In the genomic region with DNA sequence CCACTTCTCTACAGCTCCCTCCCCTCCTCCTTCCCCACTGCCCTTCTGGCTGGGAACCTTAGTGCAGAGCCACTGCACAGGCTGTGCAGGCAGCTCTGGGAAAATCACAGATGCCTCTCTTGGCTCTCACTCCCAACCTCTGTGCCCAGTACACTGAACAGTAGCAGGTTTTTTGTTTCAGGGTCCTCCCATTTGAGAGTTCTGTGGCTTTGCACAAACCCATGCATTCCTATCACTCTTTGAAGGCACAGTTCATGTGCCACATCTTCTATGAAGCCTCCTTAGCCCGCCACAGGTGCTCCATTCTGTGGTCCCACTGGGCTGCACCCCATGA, we compare ENCODE assay signal across 9 cellular contexts.
DNase-seq lines count a peak whose midpoint lies in the region; ATAC-seq and TF ChIP-seq lines count a peak whose summit lies in the region.
"Had no signal": no experiment of that assay in that cellular context is flagged by ENCODE, and none has a peak within 500 bp of the region (broad histone marks: within the 10 kb centered on the region; RNA-seq: fewer than 3 reads in every experiment).

No MANE protein-coding gene starts in this region.

- H3K79me2 ChIP-seq in MM.1S (ENCODE audit: low read length): no peaks in the 10 kb centered on the region

- no peaks in the 10 kb centered on the region for H3K9me3 ChIP-seq in MM.1S (replicated peaks; ENCODE audit: insufficient read depth, low read length)
- no peaks in the 10 kb centered on the region for H3K9me3 ChIP-seq in duodenal mucosa (ENCODE audit: control insufficient read depth in 1 of 2, low read length in 2 of 2)

- H2AFZ ChIP-seq in MM.1S (ENCODE audit: low read length): peak overlapping the region; percentile 30; the same call in 1 of the 2 replicates

- H3K36me3 ChIP-seq in MM.1S (replicated peaks; ENCODE audit: insufficient read depth, low read length): no peaks in the 10 kb centered on the region
- H3K36me3 ChIP-seq in duodenal mucosa (ENCODE audit: control insufficient read depth in 1 of 2, insufficient read depth in 2 of 2, low read length in 2 of 2): peaks cover 0 to 4% of the 10 kb centered on the region in 2 donors

- ATAC-seq in naive B cell (ENCODE audit: low read depth in 2 of 2) (no peak), GM21529 (IDR thresholded peaks at IDR 0.05; ENCODE audit: unreplicated experiment) (no peak)

- H3K27ac ChIP-seq in MM.1S (ENCODE audit: low read length) (peak overlapping the region; percentile 32; the same call in 1 of the 2 replicates), duodenal mucosa (ENCODE audit: low read depth, low read length) (peak overlapping the region; percentile 28)

- H3K4me1 Mint-ChIP-seq in naive B cell (peaks cover 22 to 30% (median 26%) of the 10 kb centered on the region in 3 donors), osteocyte (ENCODE audit: unreplicated experiment) (peaks cover 37% of the 10 kb centered on the region)

- H3K9ac ChIP-seq in MM.1S (ENCODE audit: low read length): no peak overlapping the region
- no peak overlapping the region for H3K9ac ChIP-seq in duodenal mucosa (ENCODE audit: low read depth in 1 of 2, low read length in 2 of 2)

- peak overlapping the region in 4 of 6 donors; percentile 71 to 89 (median 74) for H3K27ac Mint-ChIP-seq in naive B cell
- no peak overlapping the region for H3K27ac Mint-ChIP-seq in osteocyte (ENCODE audit: unreplicated experiment)

- no peak overlapping the region for H3K4me3 ChIP-seq in MM.1S (ENCODE audit: low read length)
- no peak overlapping the region for H3K4me3 ChIP-seq in duodenal mucosa (ENCODE audit: low read depth in 1 of 2, low read length in 2 of 2)

- H3K9me2 ChIP-seq in MM.1S (replicated peaks; ENCODE audit: insufficient read depth, low read length): no peaks in the 10 kb centered on the region

- H3K9me3 Mint-ChIP-seq in naive B cell: peaks cover 0 to 7% (median 0%) of the 10 kb centered on the region in 7 donors
- peaks cover 9% of the 10 kb centered on the region for H3K9me3 Mint-ChIP-seq in osteocyte (ENCODE audit: unreplicated experiment)

- DNase-seq in Ammon's horn (ENCODE audit: low spot score) (peak; percentile 35), MM.1S (no peak), naive B cell (no peak), osteocyte (ENCODE audit: extremely low spot score, unreplicated experiment) (no peak), OCI-M2 (lab: John Stamatoyannopoulos, UW; ENCODE audit: unreplicated experiment) (no peak), C1 segment of cervical spinal cord (lab: John Stamatoyannopoulos, UW) (no peak)
- DNase-seq: NCI-H187 treated with DMSO at 0.1 percent for 48 hours had no signal

- H3F3A ChIP-seq in MM.1S (ENCODE audit: insufficient read depth, low read length): no peaks in the 10 kb centered on the region

- H3K4me1 ChIP-seq in MM.1S (ENCODE audit: low read length) (peaks cover 19% of the 10 kb centered on the region), duodenal mucosa (ENCODE audit: control insufficient read depth in 1 of 2, insufficient read depth in 2 of 2, low read length in 2 of 2) (peaks cover 9 to 15% of the 10 kb centered on the region in 2 donors)

- peaks cover 0 to 7% (median 0%) of the 10 kb centered on the region in 3 donors for H3K27me3 Mint-ChIP-seq in naive B cell
- H3K27me3 Mint-ChIP-seq in osteocyte (ENCODE audit: unreplicated experiment): no peaks in the 10 kb centered on the region

- peaks cover 7% of the 10 kb centered on the region in 2 donors for H3K36me3 Mint-ChIP-seq in naive B cell
- H3K36me3 Mint-ChIP-seq in osteocyte (ENCODE audit: unreplicated experiment): peaks cover 4% of the 10 kb centered on the region

- peak overlapping the region; percentile 44; the same call in 1 of the 2 replicates for H3K4me2 ChIP-seq in MM.1S (ENCODE audit: low read depth, low read length)

- H3K27me3 ChIP-seq in MM.1S (replicated peaks; ENCODE audit: insufficient read depth, low read length) (no peaks in the 10 kb centered on the region), duodenal mucosa (ENCODE audit: control insufficient read depth in 1 of 2, insufficient read depth in 2 of 2, low read length in 2 of 2) (no peaks in the 10 kb centered on the region)

- no peaks in the 10 kb centered on the region for H4K20me1 ChIP-seq in MM.1S (ENCODE audit: insufficient read depth, low read length)

- TF ChIP-seq CTCF in MM.1S (IDR thresholded peaks at IDR 0.05; ENCODE audit: low read length) (no peak), osteocyte (IDR thresholded peaks at IDR 0.05) (no peak)

- peak overlapping the region in 4 of 8 donors; percentile 29 to 73 (median 61) for H3K4me3 Mint-ChIP-seq in naive B cell
- no peak overlapping the region for H3K4me3 Mint-ChIP-seq in osteocyte (ENCODE audit: unreplicated experiment)
